ENCODE assay signal across 28 cellular contexts in genomic region chr3:43618142-43618541, GRCh38.
"Had no signal": no experiment of that assay in that cellular context is flagged by ENCODE, and none has a peak within 500 bp of the region (broad histone marks: within the 10 kb centered on the region; RNA-seq: fewer than 3 reads in every experiment).

No MANE protein-coding gene starts in this region.

- H3K9me3 Mint-ChIP-seq: activated naive CD4-positive, alpha-beta T cell treated with anti-CD3 and anti-CD28 coated beads, Interleukin-2, amount 50 U/mL, for 24 hours; activated T-helper 1 cell treated with anti-CD3 and anti-CD28 coated beads, Interleukin-12 subunit alpha, Interleukin-12 subunit beta, Interleukin-2, Interleukin-4 antibody, amounts not matched to agents 30 ng/mL and 10 ng/mL and 1 ng/mL, durations not matched to agents 14 hours and 24 hours and 36 hours; central memory CD8-positive, alpha-beta T cell had no signal

- H3K4me3 ChIP-seq: ascending aorta, Peyer's patch had no signal

- H3K36me3 ChIP-seq: ascending aorta, Peyer's patch had no signal

- H3K9me3 ChIP-seq: ascending aorta, Peyer's patch had no signal

- H3K27ac Mint-ChIP-seq: activated CD4-positive, alpha-beta T cell treated with anti-CD3 and anti-CD28 coated beads for 36 hours; activated CD8-positive, alpha-beta T cell treated with anti-CD3 and anti-CD28 coated beads, Interleukin-2, amount 10 ng/mL, durations not matched to agents 7 days and 5 days; activated naive CD4-positive, alpha-beta T cell treated with anti-CD3 and anti-CD28 coated beads, Interleukin-2, amount 50 U/mL, for 24 hours; activated T-helper 1 cell treated with anti-CD3 and anti-CD28 coated beads, Interleukin-12 subunit alpha, Interleukin-12 subunit beta, Interleukin-2, Interleukin-4 antibody, amounts not matched to agents 30 ng/mL and 10 ng/mL and 1 ng/mL, durations not matched to agents 14 hours and 24 hours and 36 hours had no signal

- H3K27me3 ChIP-seq: ascending aorta, Peyer's patch had no signal

- H3K4me3 Mint-ChIP-seq: activated CD4-positive, alpha-beta T cell treated with anti-CD3 and anti-CD28 coated beads for 36 hours; activated CD8-positive, alpha-beta T cell treated with anti-CD3 and anti-CD28 coated beads, Interleukin-2, amount 10 ng/mL, durations not matched to agents 7 days and 5 days; activated naive CD4-positive, alpha-beta T cell treated with anti-CD3 and anti-CD28 coated beads, Interleukin-2, amount 50 U/mL, for 24 hours; activated T-helper 1 cell treated with anti-CD3 and anti-CD28 coated beads, Interleukin-12 subunit alpha, Interleukin-12 subunit beta, Interleukin-2, Interleukin-4 antibody, amounts not matched to agents 30 ng/mL and 10 ng/mL and 1 ng/mL, durations not matched to agents 14 hours and 24 hours and 36 hours; central memory CD8-positive, alpha-beta T cell; T-helper 17 cell had no signal

- DNase-seq: activated CD4-positive, alpha-beta T cell treated with anti-CD3 and anti-CD28 coated beads for 36 hours; activated CD4-positive, alpha-beta T cell treated with anti-CD3 and anti-CD28 coated beads, Interleukin-2, amount 50 U/mL, for 4 hours; activated CD8-positive, alpha-beta memory T cell treated with anti-CD3 and anti-CD28 coated beads, Interleukin-2, amount 50 U/mL, for 48 hours; activated CD8-positive, alpha-beta T cell treated with anti-CD3 and anti-CD28 coated beads, Interleukin-2, amount 10 ng/mL, durations not matched to agents 7 days and 5 days; activated effector memory CD4-positive, alpha-beta T cell treated with Interleukin-2 at 50 U/mL for 16 hours; activated naive CD4-positive, alpha-beta T cell; activated T-cell treated with anti-CD3 and anti-CD28 coated beads, Interleukin-2, amount 50 U/mL, for 1 hour; amniotic stem cell; KG1; MM.1S; NCI-H1105; NCI-H1436; NCI-H1694 treated with DMSO at 0.1 percent for 48 hours; NCI-H2029 treated with DMSO at 0.1 percent for 48 hours; NCI-H345; NCI-H510A; NCI-H526 treated with DMSO at 0.1 percent for 48 hours; NCI-H82; NK-92 treated with Interleukin-12 subunit alpha and Interleukin-12 subunit beta, amount 100 ng/mL, for 24 hours; OCI-M1; Peyer's patch; SIG-M5; T-helper 17 cell; T1000 had no signal

- H3K27ac ChIP-seq: ascending aorta had no signal

- H3K36me3 Mint-ChIP-seq: activated naive CD4-positive, alpha-beta T cell treated with anti-CD3 and anti-CD28 coated beads, Interleukin-2, amount 50 U/mL, for 24 hours had no signal

- H3K27me3 Mint-ChIP-seq: activated CD4-positive, alpha-beta T cell treated with anti-CD3 and anti-CD28 coated beads for 36 hours; activated naive CD4-positive, alpha-beta T cell treated with anti-CD3 and anti-CD28 coated beads, Interleukin-2, amount 50 U/mL, for 24 hours; central memory CD8-positive, alpha-beta T cell; T-helper 17 cell had no signal

- ATAC-seq: activated CD4-positive, alpha-beta T cell treated with anti-CD3 and anti-CD28 coated beads for 36 hours; activated CD8-positive, alpha-beta T cell treated with anti-CD3 and anti-CD28 coated beads, Interleukin-2, amount 10 ng/mL, durations not matched to agents 7 days and 5 days; T-helper 17 cell had no signal
